In the genomic region with DNA sequence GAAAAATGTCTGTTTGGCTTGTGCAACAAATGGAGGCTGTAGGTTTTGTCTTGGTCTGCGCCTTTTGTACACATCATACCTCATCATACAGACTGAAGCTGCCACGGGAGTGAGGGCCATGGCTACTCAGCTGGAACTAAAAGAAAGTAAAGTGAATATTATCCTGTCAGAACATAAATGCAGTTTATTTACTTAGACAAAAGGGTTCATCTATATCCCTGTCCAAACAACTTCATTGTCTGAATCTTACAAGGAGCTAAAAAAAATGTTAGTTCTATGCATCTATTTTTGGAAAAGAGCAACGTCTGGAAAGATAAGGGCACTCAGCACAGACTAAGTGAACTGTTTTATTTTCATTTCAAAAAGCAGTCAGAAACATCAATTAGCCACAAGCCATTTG, we compare ENCODE assay signal across 15 cellular contexts.
DNase-seq lines count a peak whose midpoint lies in the region; TF ChIP-seq lines count a peak whose summit lies in the region.
"Had no signal": no experiment of that assay in that cellular context is flagged by ENCODE, and none has a peak within 500 bp of the region (broad histone marks: within the 10 kb centered on the region; RNA-seq: fewer than 3 reads in every experiment).

No MANE protein-coding gene starts in this region.

- H4K20me1 ChIP-seq in H9 (ENCODE audit: control insufficient read depth, insufficient read depth, insufficient read length) (no peaks in the 10 kb centered on the region), MM.1S (ENCODE audit: insufficient read depth, low read length) (no peaks in the 10 kb centered on the region)

- no peak overlapping the region for H2BK15ac ChIP-seq in H9 (ENCODE audit: low read depth, low read length)

- H3K9me2 ChIP-seq in MM.1S (replicated peaks; ENCODE audit: insufficient read depth, low read length): no peaks in the 10 kb centered on the region

- H3K23me2 ChIP-seq in H9 (ENCODE audit: insufficient read length, low read depth, low read length, poor library complexity, severe bottlenecking): no peaks in the 10 kb centered on the region

- no peak overlapping the region for H3K4me2 ChIP-seq in H9 (ENCODE audit: insufficient read depth, insufficient read length, low read length)
- H3K4me2 ChIP-seq in MM.1S (ENCODE audit: low read depth, low read length): no peak overlapping the region

- H3K56ac ChIP-seq in H9 (ENCODE audit: insufficient read length, low read depth, low read length): no peak overlapping the region

- H3K9ac ChIP-seq in H9 (ENCODE audit: extremely low read depth, insufficient read length, low read length): no peak overlapping the region
- H3K9ac ChIP-seq in MM.1S (ENCODE audit: low read length): no peak overlapping the region

- H2BK20ac ChIP-seq in H9 (ENCODE audit: low read depth, low read length, poor library complexity, severe bottlenecking): no peak overlapping the region

- H2BK5ac ChIP-seq in H9 (ENCODE audit: insufficient read length, low read length): no peak overlapping the region

- H3K27me3 ChIP-seq in H9 (ENCODE audit: insufficient read depth, low read length) (no peaks in the 10 kb centered on the region), MM.1S (replicated peaks; ENCODE audit: insufficient read depth, low read length) (no peaks in the 10 kb centered on the region)

- H3K4me1 ChIP-seq in H9 (ENCODE audit: insufficient read depth, low read length) (peaks cover 9% of the 10 kb centered on the region), MM.1S (ENCODE audit: low read length) (no peaks in the 10 kb centered on the region)
- H3K4me1 ChIP-seq: psoas muscle had no signal

- H3K9me3 Mint-ChIP-seq in H9 (no peaks in the 10 kb centered on the region), mesothelial cell of epicardium (no peaks in the 10 kb centered on the region)
- no peaks in the 10 kb centered on the region for H3K9me3 Mint-ChIP-seq in activated CD4-positive, alpha-beta memory T cell treated with anti-CD3 and anti-CD28 coated beads for 36 hours
- H3K9me3 Mint-ChIP-seq: T-cell had no signal

- H3K9me3 ChIP-seq in H9 (ENCODE audit: control insufficient read depth, low read depth, low read length) (no peaks in the 10 kb centered on the region), MM.1S (replicated peaks; ENCODE audit: insufficient read depth, low read length) (no peaks in the 10 kb centered on the region)
- H3K9me3 ChIP-seq: psoas muscle had no signal

- POLR2A ChIA-PET in activated CD4-positive, alpha-beta memory T cell treated with anti-CD3 and anti-CD28 coated beads for 36 hours (lab: Charles Lee): no interaction called here

- H2AFZ ChIP-seq in H9 (ENCODE audit: low read length) (no peak overlapping the region), MM.1S (ENCODE audit: low read length) (no peak overlapping the region)

- no peak overlapping the region for H2BK120ac ChIP-seq in H9 (ENCODE audit: low read depth, low read length, poor library complexity, severe bottlenecking)

- H3K79me1 ChIP-seq in H9 (ENCODE audit: insufficient read depth, low read depth, low read length, poor library complexity, severe bottlenecking): no peaks in the 10 kb centered on the region

- H3K27ac Mint-ChIP-seq in H9: peak overlapping the region; percentile 17 to 93 (median 30); a peak in 4 of 7 replicates
- peak overlapping the region; percentile 68 for H3K27ac Mint-ChIP-seq in mesothelial cell of epicardium
- no peak overlapping the region for H3K27ac Mint-ChIP-seq in activated CD4-positive, alpha-beta memory T cell treated with anti-CD3 and anti-CD28 coated beads for 36 hours
- H3K27ac Mint-ChIP-seq: activated CD8-positive, alpha-beta memory T cell treated with anti-CD3 and anti-CD28 coated beads, Interleukin-2, amount 10 ng/mL, durations not matched to agents 7 days and 5 days; B cell; T-cell had no signal

- no peak overlapping the region for H4K5ac ChIP-seq in H9 (ENCODE audit: insufficient read length, low read depth, low read length)

- no peak overlapping the region for H3K18ac ChIP-seq in H9 (ENCODE audit: insufficient read length, low read depth, low read length)

- H3K27ac ChIP-seq in H9 (ENCODE audit: insufficient read length, low read depth, low read length) (no peak overlapping the region), MM.1S (ENCODE audit: low read length) (no peak overlapping the region)
- H3K27ac ChIP-seq: psoas muscle had no signal

- H2BK12ac ChIP-seq in H9 (ENCODE audit: insufficient read length, low read depth, low read length): no peak overlapping the region

- no peaks in the 10 kb centered on the region for H3K27me3 Mint-ChIP-seq in H9 (ENCODE audit: low read depth)
- H3K27me3 Mint-ChIP-seq in mesothelial cell of epicardium (ENCODE audit: low read depth): peaks cover 5% of the 10 kb centered on the region
- no peaks in the 10 kb centered on the region for H3K27me3 Mint-ChIP-seq in activated CD4-positive, alpha-beta memory T cell treated with anti-CD3 and anti-CD28 coated beads for 36 hours
- H3K27me3 Mint-ChIP-seq: activated CD8-positive, alpha-beta memory T cell treated with anti-CD3 and anti-CD28 coated beads, Interleukin-2, amount 10 ng/mL, durations not matched to agents 7 days and 5 days; T-cell had no signal

- H3K4me3 Mint-ChIP-seq in H9 (no peak overlapping the region; a peak in 2 of 5 replicates), mesothelial cell of epicardium (no peak overlapping the region)
- H3K4me3 Mint-ChIP-seq in activated CD4-positive, alpha-beta memory T cell treated with anti-CD3 and anti-CD28 coated beads for 36 hours: no peak overlapping the region
- H3K4me3 Mint-ChIP-seq: activated CD8-positive, alpha-beta memory T cell treated with anti-CD3 and anti-CD28 coated beads, Interleukin-2, amount 10 ng/mL, durations not matched to agents 7 days and 5 days; B cell; T-cell had no signal

- no peak overlapping the region for H4K91ac ChIP-seq in H9 (ENCODE audit: insufficient read length, low read depth, low read length)

- H3K79me2 ChIP-seq in H9 (ENCODE audit: insufficient read depth, low read length) (no peaks in the 10 kb centered on the region), MM.1S (ENCODE audit: low read length) (no peaks in the 10 kb centered on the region)

- DNase-seq in H9: no peak
- peak; percentile 99 for DNase-seq in NCI-H187 treated with DMSO at 0.1 percent for 48 hours (lab: John Stamatoyannopoulos, UW)
- DNase-seq in SHP77 (lab: John Stamatoyannopoulos, UW): peak; percentile 26 to 43
- DNase-seq in mesothelial cell of epicardium (ENCODE audit: low spot score in 2 of 2, unreplicated experiment in 2 of 2): no peak
- no peak for DNase-seq in activated CD4-positive, alpha-beta memory T cell treated with anti-CD3 and anti-CD28 coated beads for 36 hours
- DNase-seq in posterior vena cava (ENCODE audit: low spot score): no peak
- DNase-seq in GM10266 (ENCODE audit: extremely low spot score): no peak
- DNase-seq in MM.1S: no peak
- DNase-seq: activated CD4-positive, CD25-positive, alpha-beta regulatory T cell; activated CD8-positive, alpha-beta memory T cell treated with anti-CD3 and anti-CD28 coated beads, Interleukin-2, amount 10 ng/mL, durations not matched to agents 7 days and 5 days; activated naive CD4-positive, alpha-beta T cell; psoas muscle; T-cell had no signal

- TF ChIP-seq CTCF in H9 (conservative IDR thresholded peaks at IDR 0.05) (no peak), mesothelial cell of epicardium (IDR thresholded peaks at IDR 0.05; ENCODE audit: unreplicated experiment) (no peak), GM10266 (IDR thresholded peaks at IDR 0.05; ENCODE audit: control insufficient read depth, insufficient read depth, low read depth, missing control alignments) (no peak), MM.1S (IDR thresholded peaks at IDR 0.05; ENCODE audit: low read length) (no peak)

- WGBS in H9 (ENCODE audit: extremely low coverage, insufficient read length, low lambda C conversion rate): no CpG with 5 or more reads among the region's 3 CpGs

- H3K14ac ChIP-seq in H9 (ENCODE audit: insufficient read depth, low read length): no peak overlapping the region

- no peak overlapping the region for H3K4me3 ChIP-seq in MM.1S (ENCODE audit: low read length)
- H3K4me3 ChIP-seq: K562, psoas muscle had no signal

- CTCF ChIA-PET in activated CD4-positive, alpha-beta memory T cell treated with anti-CD3 and anti-CD28 coated beads for 36 hours (lab: Charles Lee): interaction anchor here (0.7 kb wide), 1 partner anchor 580 kb away, joined by 3 read pairs; no protein-coding TSS in a partner anchor

- H3K4ac ChIP-seq in H9 (ENCODE audit: low read depth, low read length): no peak overlapping the region

- H3K23ac ChIP-seq in H9 (ENCODE audit: insufficient read length, low read depth, low read length): no peak overlapping the region

- no peak overlapping the region for H2AK5ac ChIP-seq in H9 (ENCODE audit: insufficient read length, low read length)

- H4K8ac ChIP-seq in H9 (replicated peaks; ENCODE audit: insufficient read length, low read depth, low read length): no peak overlapping the region

- peaks cover 32 to 42% of the 10 kb centered on the region in 2 experiments for H3K4me1 Mint-ChIP-seq in H9
- H3K4me1 Mint-ChIP-seq in mesothelial cell of epicardium: peaks cover 43% of the 10 kb centered on the region
- H3K4me1 Mint-ChIP-seq in activated CD4-positive, alpha-beta memory T cell treated with anti-CD3 and anti-CD28 coated beads for 36 hours (ENCODE audit: low read depth): peaks cover 6% of the 10 kb centered on the region
- H3K4me1 Mint-ChIP-seq: activated CD8-positive, alpha-beta memory T cell treated with anti-CD3 and anti-CD28 coated beads, Interleukin-2, amount 10 ng/mL, durations not matched to agents 7 days and 5 days; B cell had no signal

- H3K36me3 Mint-ChIP-seq in H9 (ENCODE audit: insufficient read depth in 1 of 3, low read depth in 3 of 3) (no peaks in the 10 kb centered on the region), mesothelial cell of epicardium (no peaks in the 10 kb centered on the region)
- no peaks in the 10 kb centered on the region for H3K36me3 Mint-ChIP-seq in activated CD4-positive, alpha-beta memory T cell treated with anti-CD3 and anti-CD28 coated beads for 36 hours
- H3K36me3 Mint-ChIP-seq: activated CD8-positive, alpha-beta memory T cell treated with anti-CD3 and anti-CD28 coated beads, Interleukin-2, amount 10 ng/mL, durations not matched to agents 7 days and 5 days; T-cell had no signal

- H3T11ph ChIP-seq in H9 (ENCODE audit: low read length): no peak overlapping the region

- H3F3A ChIP-seq in MM.1S (ENCODE audit: insufficient read depth, low read length): no peaks in the 10 kb centered on the region

- H3K36me3 ChIP-seq in MM.1S (replicated peaks; ENCODE audit: insufficient read depth, low read length): no peaks in the 10 kb centered on the region

- intact Hi-C loops in activated CD4-positive, alpha-beta memory T cell treated with anti-CD3 and anti-CD28 coated beads for 36 hours (cut with micrococcal nuclease): no loop called here
- intact Hi-C loops in posterior vena cava (cut with DNase I): no loop called here

Comparison
In these comparisons a context has a peak if more than half of its experiments do, and no peak if none do; other contexts are left out.
1. DNase-seq: peak in NCI-H187 treated with DMSO at 0.1 percent for 48 hours (single experiment) and SHP77 (2 of 2); none in H9 (single experiment), mesothelial cell of epicardium (0 of 2), activated CD4-positive, alpha-beta memory T cell treated with anti-CD3 and anti-CD28 coated beads for 36 hours (single experiment), posterior vena cava (single experiment), GM10266 (single experiment) and MM.1S (single experiment).